In genomic region chr20:1144401-1145172, GRCh38 we compare ENCODE assay signal across 16 cellular contexts. TPM values are rescaled to one million over a fixed set of nuclear protein-coding genes. Genes with fewer than 3 reads are reported as not detected.
A peak's percentile ranks its signal among the peaks of the same experiment; 100 is the strongest.
DNase-seq lines count a peak whose midpoint lies in the region; ATAC-seq lines count a peak whose summit lies in the region.
"Had no signal": no experiment of that assay in that cellular context is flagged by ENCODE, and none has a peak within 500 bp of the region (broad histone marks: within the 10 kb centered on the region; RNA-seq: fewer than 3 reads in every experiment).

No MANE protein-coding gene starts in this region.

- H3K27me3 Mint-ChIP-seq in activated CD4-positive, alpha-beta T cell treated with anti-CD3 and anti-CD28 coated beads, Interleukin-2, amount 10 ng/mL, durations not matched to agents 24 days and 14 days, result no peaks in the 10 kb centered on the region
- H3K27me3 Mint-ChIP-seq: CD4-positive, alpha-beta memory T cell; IgD-negative memory B cell had no signal

- peaks cover 4% of the 10 kb centered on the region for H3K4me1 Mint-ChIP-seq in activated CD4-positive, alpha-beta T cell treated with anti-CD3 and anti-CD28 coated beads, Interleukin-2, amount 10 ng/mL, durations not matched to agents 24 days and 14 days

- peak; percentile 40 for DNase-seq in activated CD4-positive, alpha-beta T cell treated with anti-CD3 and anti-CD28 coated beads, Interleukin-2, amount 10 ng/mL, durations not matched to agents 24 days and 14 days
- no peak for DNase-seq in activated CD4-positive, alpha-beta T cell treated with anti-CD3 and anti-CD28 coated beads for 4 hours
- DNase-seq in SK-MEL-5 (ENCODE audit: low read depth, low spot score), result peak; percentile 62
- DNase-seq in foreskin melanocyte, result peak; percentile 91
- no peak for DNase-seq in sciatic nerve (ENCODE audit: low spot score)
- no peak for DNase-seq in activated T-cell treated with anti-CD3 and anti-CD28 coated beads, Interleukin-2, amount 50 U/mL, for 48 hours
- no peak for DNase-seq in NCI-H774 (lab: John Stamatoyannopoulos, UW)
- DNase-seq in hepatic stellate cell (ENCODE audit: low spot score), result no peak
- DNase-seq: 8988T; CD4-positive, alpha-beta memory T cell; Kasumi-1; NCI-H1930; NCI-H748 treated with DMSO at 0.1 percent for 48 hours had no signal

- peaks cover 5% of the 10 kb centered on the region for H3K9me3 Mint-ChIP-seq in activated CD4-positive, alpha-beta T cell treated with anti-CD3 and anti-CD28 coated beads, Interleukin-2, amount 10 ng/mL, durations not matched to agents 24 days and 14 days
- H3K9me3 Mint-ChIP-seq: CD4-positive, alpha-beta memory T cell; IgD-negative memory B cell had no signal

- in situ Hi-C loops in SK-MEL-5 (cut with HindIII; ENCODE audit: low pct_unique_long_range_greater_than_20kb, low sequenced_read_pairs), result no loop called here

- peaks cover 69% of the 10 kb centered on the region for H3K36me3 Mint-ChIP-seq in activated CD4-positive, alpha-beta T cell treated with anti-CD3 and anti-CD28 coated beads, Interleukin-2, amount 10 ng/mL, durations not matched to agents 24 days and 14 days (ENCODE audit: low read depth)

- H3K27ac Mint-ChIP-seq in activated CD4-positive, alpha-beta T cell treated with anti-CD3 and anti-CD28 coated beads, Interleukin-2, amount 10 ng/mL, durations not matched to agents 24 days and 14 days, result peak overlapping the region; percentile 20
- H3K27ac Mint-ChIP-seq: IgD-negative memory B cell had no signal

- intact Hi-C loops in activated CD4-positive, alpha-beta T cell treated with anti-CD3 and anti-CD28 coated beads, Interleukin-2, amount 10 ng/mL, durations not matched to agents 24 days and 14 days (cut with micrococcal nuclease), result no loop called here
- intact Hi-C loops in sciatic nerve (cut with DNase I), result no loop called here

- no peak overlapping the region for H3K4me3 Mint-ChIP-seq in activated CD4-positive, alpha-beta T cell treated with anti-CD3 and anti-CD28 coated beads, Interleukin-2, amount 10 ng/mL, durations not matched to agents 24 days and 14 days
- H3K4me3 Mint-ChIP-seq: CD4-positive, alpha-beta memory T cell; IgD-negative memory B cell had no signal

- ATAC-seq in sciatic nerve, result peak; percentile 64

RNA-seq across cellular contexts. Expression of gene PSMF1, which starts 26.2 kb away (rescaled TPM):
- total RNA-seq in activated CD4-positive, alpha-beta T cell treated with anti-CD3 and anti-CD28 coated beads, Interleukin-2, amount 10 ng/mL, durations not matched to agents 24 days and 14 days, result 168 and 172 TPM in 2 replicates
- 54.2 and 58.9 TPM in 2 replicates for total RNA-seq in SK-MEL-5 (2014; rRNA removed; shearing (Covaris generic))
- polyA plus RNA-seq in SK-MEL-5 (2015; cell fraction: cytosol; rRNA removed), result 222 and 322 TPM in 2 replicates
- polyA plus RNA-seq in SK-MEL-5 (2015; cell fraction: nucleus; rRNA removed), result 46.4 and 77.4 TPM in 2 replicates
- total RNA-seq in sciatic nerve, result 187 TPM

RNA-seq across cellular contexts. Expression of gene TMEM74B, which starts 40.2 kb away (rescaled TPM):
- 1.6 and 1.9 TPM in 2 replicates for total RNA-seq in activated CD4-positive, alpha-beta T cell treated with anti-CD3 and anti-CD28 coated beads, Interleukin-2, amount 10 ng/mL, durations not matched to agents 24 days and 14 days
- 3.9 and 5.7 TPM in 2 replicates for total RNA-seq in SK-MEL-5 (2014; rRNA removed; shearing (Covaris generic))
- polyA plus RNA-seq in SK-MEL-5 (2015; cell fraction: cytosol; rRNA removed), result 1.9 TPM in 2 replicates
- polyA plus RNA-seq in SK-MEL-5 (2015; cell fraction: nucleus; rRNA removed), result 62.0 and 65.1 TPM in 2 replicates
- total RNA-seq in sciatic nerve, result 7.1 TPM
- total RNA-seq: CD4-positive, alpha-beta memory T cell had no signal
- polyA plus RNA-seq: CD4-positive, alpha-beta memory T cell had no signal

RNA-seq across cellular contexts. Expression of gene C20orf202, which starts 58.7 kb away (rescaled TPM):
- 0.12 TPM in 1 of 2 replicates, not detected in the other for total RNA-seq in activated CD4-positive, alpha-beta T cell treated with anti-CD3 and anti-CD28 coated beads, Interleukin-2, amount 10 ng/mL, durations not matched to agents 24 days and 14 days
- not detected in 2 replicates for total RNA-seq in SK-MEL-5 (2014; rRNA removed; shearing (Covaris generic))
- not detected in 2 replicates for polyA plus RNA-seq in SK-MEL-5 (2015; cell fraction: cytosol; rRNA removed)
- polyA plus RNA-seq in SK-MEL-5 (2015; cell fraction: nucleus; rRNA removed), result not detected in 2 replicates
- 0.80 TPM for total RNA-seq in sciatic nerve
- total RNA-seq: HT1080 had no signal
- polyA plus RNA-seq: BJ, IgD-negative memory B cell had no signal

Comparison
In these comparisons a context has a peak if more than half of its experiments do, and no peak if none do; other contexts are left out.
1. DNase-seq: peak in activated CD4-positive, alpha-beta T cell treated with anti-CD3 and anti-CD28 coated beads, Interleukin-2, amount 10 ng/mL, durations not matched to agents 24 days and 14 days (single experiment), SK-MEL-5 (single experiment) and foreskin melanocyte (single experiment); none in activated CD4-positive, alpha-beta T cell treated with anti-CD3 and anti-CD28 coated beads for 4 hours (0 of 2), sciatic nerve (single experiment), activated T-cell treated with anti-CD3 and anti-CD28 coated beads, Interleukin-2, amount 50 U/mL, for 48 hours (0 of 2), NCI-H774 (single experiment) and hepatic stellate cell (single experiment).